In genomic region chr12:47021298-47021697, GRCh38 we compare ENCODE assay signal across 8 cellular contexts. TPM values are rescaled to one million over a fixed set of nuclear protein-coding genes. Genes with fewer than 3 reads are reported as not detected.
DNase-seq lines count a peak whose midpoint lies in the region; TF ChIP-seq lines count a peak whose summit lies in the region.

No MANE protein-coding gene starts in this region.

- TF ChIP-seq CTCF in Caco-2 (IDR thresholded peaks at IDR 0.05; ENCODE audit: insufficient read depth in 1 of 2, low read depth in 1 of 2, low read length in 1 of 2, severe bottlenecking in 1 of 2, unreplicated experiment in 1 of 2) (peak; percentile 65 to 73), spleen (IDR thresholded peaks at IDR 0.05 in 8 of 11, conservative IDR thresholded peaks at IDR 0.05 in 3 of 11) (peak; percentile 39 to 71 (median 63))

- TF ChIP-seq POLR2A in spleen (IDR thresholded peaks at IDR 0.05) = no peak

- H3K36me3 ChIP-seq in Caco-2 (ENCODE audit: control insufficient read depth, insufficient read depth, low read length) = no peaks in the 10 kb centered on the region
- H3K36me3 ChIP-seq in spleen = no peaks in the 10 kb centered on the region

- no peak overlapping the region for H3K27ac Mint-ChIP-seq in Caco-2 (ENCODE audit: unreplicated experiment)

- H3K9me3 ChIP-seq in Caco-2 = no peaks in the 10 kb centered on the region
- H3K9me3 ChIP-seq in spleen = no peaks in the 10 kb centered on the region

- H3K4me3 ChIP-seq in Caco-2 (ENCODE audit: low read depth, low read length) (no peak overlapping the region), spleen (no peak overlapping the region)

- H3K4me3 Mint-ChIP-seq in Caco-2 (ENCODE audit: unreplicated experiment) = no peak overlapping the region

- H3K27me3 ChIP-seq in Caco-2 (replicated peaks; ENCODE audit: control insufficient read depth, insufficient read depth, low read length) = no peaks in the 10 kb centered on the region
- no peaks in the 10 kb centered on the region for H3K27me3 ChIP-seq in spleen (replicated peaks in 1 of 7)

- intact Hi-C loops in Caco-2 (cut with micrococcal nuclease; ENCODE audit: unreplicated experiment) = loop anchor here (1.0 to 5.0 kb wide), 5 partner anchors 77 to 679 kb away; no protein-coding TSS in a partner anchor
- intact Hi-C loops in spleen (cut with DNase I; ENCODE audit: low total_unique reads) = loop anchor here (5.0 kb wide), 1 partner anchor 679 kb away; no protein-coding TSS in a partner anchor

- H3K27ac ChIP-seq in spleen = no peak overlapping the region

- WGBS in spleen, 5 donors = 48 to 52% (median 49%) methylated on average over 2 of the region's 2 CpGs

- CTCF ChIA-PET in Caco-2 (lab: Charles Lee) = interaction anchor here (0.6 to 2.0 kb wide), 9 partner anchors 11 to 896 kb away, joined by 3 to 9 read pairs (median 5); no protein-coding TSS in a partner anchor

- H3K36me3 Mint-ChIP-seq in Caco-2 (ENCODE audit: insufficient read depth, unreplicated experiment) = no peaks in the 10 kb centered on the region

- peaks cover 17% of the 10 kb centered on the region for H3K4me1 ChIP-seq in Caco-2
- no peaks in the 10 kb centered on the region for H3K4me1 ChIP-seq in spleen

- H3K27me3 Mint-ChIP-seq in Caco-2 (ENCODE audit: insufficient read depth, unreplicated experiment) = peaks cover 2% of the 10 kb centered on the region

- H3K4me1 Mint-ChIP-seq in Caco-2 (ENCODE audit: low read depth, unreplicated experiment) = peaks cover 22% of the 10 kb centered on the region

- BruUV-seq in Caco-2 (replicated peaks; lab: Mats Ljungman, UMichigan) = no TSS peak

- DNase-seq in Caco-2 = peak in 1 of 2 experiments; percentile 74
- DNase-seq in H4 (ENCODE audit: low spot score) = peak; percentile 82
- peak; percentile 67 for DNase-seq in NCI-H2227 (lab: John Stamatoyannopoulos, UW; ENCODE audit: unreplicated experiment)
- DNase-seq in amniotic stem cell (lab: John Stamatoyannopoulos, UW) = peak; percentile 82
- peak; percentile 23 for DNase-seq in iPS DF 19.7 (ENCODE audit: low read depth, low spot score)
- no peak for DNase-seq in spleen
- DNase-seq in stimulated activated CD4-positive, alpha-beta T cell treated with anti-CD3 and anti-CD28 coated beads, Interleukin-4, amount 100 ng/mL, for 4 hours = no peak
- DNase-seq in NK-92 (lab: John Stamatoyannopoulos, UW; ENCODE audit: unreplicated experiment) = no peak

- POLR2A ChIA-PET in Caco-2 (lab: Charles Lee) = interaction anchor here (0.6 kb wide), 1 partner anchor 522 kb away, joined by 3 read pairs; no protein-coding TSS in a partner anchor

- H3K9me3 Mint-ChIP-seq in Caco-2 (ENCODE audit: unreplicated experiment) = no peaks in the 10 kb centered on the region

RNA-seq across cellular contexts. Expression of gene PCED1B, which starts 58.1 kb away (rescaled TPM):
- 7.0 and 7.8 TPM in 2 replicates for total RNA-seq in Caco-2 (2022)
- total RNA-seq in H4 (2014; rRNA removed; shearing (Covaris generic)) = 1.1 TPM in 1 of 2 replicates, not detected in the other
- 10 to 100 TPM; 18.7 to 34.5 (median 27.9) TPM for total RNA-seq in spleen
- 10 to 100 TPM; 15.3 to 26.8 (median 22.1) TPM for polyA plus RNA-seq in spleen

RNA-seq across cellular contexts. Expression of gene AMIGO2, which starts 58.5 kb away (rescaled TPM):
- total RNA-seq in Caco-2 (2022) = 1.6 and 1.9 TPM in 2 replicates
- total RNA-seq in H4 (2014; rRNA removed; shearing (Covaris generic)) = 44.3 and 47.4 TPM in 2 replicates
- 10 to 100 TPM; 13.5 to 27.1 (median 22.7) TPM for total RNA-seq in spleen
- polyA plus RNA-seq in spleen = 10 to 100 TPM in 2 of 3 donors, 1 to 10 TPM in 1; 6.7 to 10.9 (median 10.8) TPM

Comparison
In these comparisons a context has a peak if more than half of its experiments do, and no peak if none do; other contexts are left out.
1. DNase-seq: peak in H4 (single experiment), NCI-H2227 (single experiment), amniotic stem cell (single experiment) and iPS DF 19.7 (single experiment); none in spleen (single experiment), stimulated activated CD4-positive, alpha-beta T cell treated with anti-CD3 and anti-CD28 coated beads, Interleukin-4, amount 100 ng/mL, for 4 hours (0 of 2) and NK-92 (single experiment).